Comparison of ENCODE assay signal across 8 cellular contexts in genomic region chr1:247126165-247126564, GRCh38. TPM values are rescaled to one million over a fixed set of nuclear protein-coding genes. Genes with fewer than 3 reads are reported as not detected.
A peak's percentile ranks its signal among the peaks of the same experiment; 100 is the strongest.
DNase-seq lines count a peak whose midpoint lies in the region; ATAC-seq, FAIRE-seq and TF ChIP-seq lines count a peak whose summit lies in the region.
"Not testable (repeated sequence)": the region's sequence is repeated elsewhere in the genome, so short reads cannot be mapped to it uniquely, and the experiment has no call there.

No MANE protein-coding gene starts in this region.

- not testable (repeated sequence) for H3K9me3 Mint-ChIP-seq in activated T-helper 17 cell treated with anti-CD3 and anti-CD28 coated beads, Interleukin-2, amount 50 U/mL, for 72 hours

- not testable (repeated sequence) for H3K27me3 Mint-ChIP-seq in activated T-helper 17 cell treated with anti-CD3 and anti-CD28 coated beads, Interleukin-2, amount 50 U/mL, for 72 hours

- intact Hi-C loops in kidney (cut with DNase I), result loop anchor here (5.0 kb wide), 1 partner anchor 41 kb away; no protein-coding TSS in a partner anchor

- not testable (repeated sequence) for H3K27ac Mint-ChIP-seq in activated T-helper 17 cell treated with anti-CD3 and anti-CD28 coated beads, Interleukin-2, amount 50 U/mL, for 72 hours

- H3K36me3 ChIP-seq in kidney (ENCODE audit: control insufficient read depth in 1 of 2, insufficient read depth in 2 of 2, low read length in 2 of 2), result not testable (repeated sequence)

- not testable (repeated sequence) for DNase-seq in H54 (ENCODE audit: insufficient read length, low spot score); kidney; stimulated activated naive CD8-positive, alpha-beta T cell treated with anti-CD3 and anti-CD28 coated beads, Interleukin-15, Interleukin-2, amounts not matched to agents 100 U/mL and 50 U/mL, for 24 hours

- H3K9ac ChIP-seq in kidney (ENCODE audit: low read length in 2 of 2), result not testable (repeated sequence)

- not testable (repeated sequence) for H3K4me1 Mint-ChIP-seq in activated T-helper 17 cell treated with anti-CD3 and anti-CD28 coated beads, Interleukin-2, amount 50 U/mL, for 72 hours

- H3K4me3 Mint-ChIP-seq in activated T-helper 17 cell treated with anti-CD3 and anti-CD28 coated beads, Interleukin-2, amount 50 U/mL, for 72 hours, result not testable (repeated sequence)

- TF ChIP-seq CTCF in kidney (IDR thresholded peaks at IDR 0.05; ENCODE audit: borderline replicate concordance, extremely low read depth, insufficient read depth), result not testable (repeated sequence)

- peak; percentile 97 for ATAC-seq in GM18508 (IDR thresholded peaks at IDR 0.05; ENCODE audit: insufficient read depth, unreplicated experiment)
- ATAC-seq in GM19438 (IDR thresholded peaks at IDR 0.05; ENCODE audit: low read depth, unreplicated experiment), result peak; percentile 97
- ATAC-seq in HG03060 (IDR thresholded peaks at IDR 0.05; ENCODE audit: low read depth, unreplicated experiment), result peak; percentile 96
- ATAC-seq in HG03558 (IDR thresholded peaks at IDR 0.05; ENCODE audit: extremely low read depth, unreplicated experiment), result peak; percentile 98
- peak; percentile 100 for ATAC-seq in activated T-helper 17 cell treated with anti-CD3 and anti-CD28 coated beads, Interleukin-2, amount 50 U/mL, for 72 hours (replicated peaks)
- peak; percentile 100 for ATAC-seq in stimulated activated naive CD8-positive, alpha-beta T cell treated with anti-CD3 and anti-CD28 coated beads, Interleukin-15, Interleukin-2, amounts not matched to agents 100 U/mL and 50 U/mL, for 24 hours

- FAIRE-seq in H54 (lab: Jason Lieb, UNC) (peak; percentile 52), kidney (lab: Jason Lieb, UNC) (peak; percentile 76)

- TF ChIP-seq POLR2A in H54 (IDR thresholded peaks at IDR 0.05; ENCODE audit: low read depth, low read length), result not testable (repeated sequence)

- not testable (repeated sequence) for H3K27ac ChIP-seq in kidney (ENCODE audit: low read depth in 2 of 2, low read length in 2 of 2)

- H3K9me3 ChIP-seq in kidney (ENCODE audit: control insufficient read depth in 1 of 2, low read length in 2 of 2), result not testable (repeated sequence)

- H3K4me3 ChIP-seq in kidney (ENCODE audit: low read length in 2 of 2), result not testable (repeated sequence)

- H3K36me3 Mint-ChIP-seq in activated T-helper 17 cell treated with anti-CD3 and anti-CD28 coated beads, Interleukin-2, amount 50 U/mL, for 72 hours (ENCODE audit: low read depth), result peaks cover 18% of the 10 kb centered on the region

- H3K4me1 ChIP-seq in kidney (ENCODE audit: control insufficient read depth in 1 of 2, insufficient read depth in 1 of 2, low read depth in 1 of 2, low read length in 2 of 2), result not testable (repeated sequence)

RNA-seq across cellular contexts. Expression of gene ZNF669, which starts 22.0 kb away (rescaled TPM):
- 1 to 10 TPM; 5.7 to 7.1 TPM for total RNA-seq in activated T-helper 17 cell treated with anti-CD3 and anti-CD28 coated beads, Interleukin-2, amount 50 U/mL, for 72 hours
- total RNA-seq in kidney, result 7.8 TPM
- 4.2 TPM for polyA plus RNA-seq in kidney (ENCODE audit: insufficient read depth, low read depth, low replicate concordance)

RNA-seq across cellular contexts. Expression of gene ZNF124, which starts 45.7 kb away (rescaled TPM):
- 10 to 100 TPM; 11.6 to 14.4 TPM for total RNA-seq in activated T-helper 17 cell treated with anti-CD3 and anti-CD28 coated beads, Interleukin-2, amount 50 U/mL, for 72 hours
- total RNA-seq in kidney, result 45.7 TPM
- 2.5 TPM for polyA plus RNA-seq in kidney (ENCODE audit: insufficient read depth, low read depth, low replicate concordance)

RNA-seq across cellular contexts. Expression of gene ZNF670, which starts 47.6 kb away (rescaled TPM):
- total RNA-seq in activated T-helper 17 cell treated with anti-CD3 and anti-CD28 coated beads, Interleukin-2, amount 50 U/mL, for 72 hours, result 1 to 10 TPM; 2.7 to 3.3 TPM
- 2.9 TPM for total RNA-seq in kidney
- polyA plus RNA-seq in kidney (ENCODE audit: insufficient read depth, low read depth, low replicate concordance), result 2.0 TPM
